ENCODE assay signal across 1 cellular context in the genomic region with DNA sequence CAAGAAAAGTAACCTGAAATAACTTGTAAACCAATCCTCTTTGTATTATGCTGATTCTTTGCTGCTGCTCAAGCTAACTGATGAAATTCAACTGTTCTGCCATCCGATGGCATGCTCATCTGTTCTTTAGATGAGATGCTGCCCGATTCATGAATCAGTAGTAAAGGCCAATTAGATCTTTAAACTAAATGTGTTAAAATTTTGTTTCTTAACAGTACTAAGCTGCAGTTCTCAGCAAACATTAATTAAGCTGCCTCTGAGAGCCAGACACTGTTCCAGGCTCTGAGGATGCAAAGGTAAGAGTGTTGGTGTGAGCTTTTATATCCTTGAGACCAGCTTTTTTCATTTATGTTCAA.
TF ChIP-seq lines count a peak whose summit lies in the region.

No MANE protein-coding gene starts in this region.

TF ChIP-seq in HEK293, 187 proteins besides CTCF, POLR2A, EP300 and RAD21 (continued from another document):
- TF ChIP-seq, protein P1, sequence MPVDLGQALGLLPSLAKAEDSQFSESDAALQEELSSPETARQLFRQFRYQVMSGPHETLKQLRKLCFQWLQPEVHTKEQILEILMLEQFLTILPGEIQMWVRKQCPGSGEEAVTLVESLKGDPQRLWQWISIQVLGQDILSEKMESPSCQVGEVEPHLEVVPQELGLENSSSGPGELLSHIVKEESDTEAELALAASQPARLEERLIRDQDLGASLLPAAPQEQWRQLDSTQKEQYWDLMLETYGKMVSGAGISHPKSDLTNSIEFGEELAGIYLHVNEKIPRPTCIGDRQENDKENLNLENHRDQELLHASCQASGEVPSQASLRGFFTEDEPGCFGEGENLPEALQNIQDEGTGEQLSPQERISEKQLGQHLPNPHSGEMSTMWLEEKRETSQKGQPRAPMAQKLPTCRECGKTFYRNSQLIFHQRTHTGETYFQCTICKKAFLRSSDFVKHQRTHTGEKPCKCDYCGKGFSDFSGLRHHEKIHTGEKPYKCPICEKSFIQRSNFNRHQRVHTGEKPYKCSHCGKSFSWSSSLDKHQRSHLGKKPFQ (tag by site-specific recombination; IDR thresholded peaks at IDR 0.05): no peak
TF ChIP-seq in HEK293: peak in this region for 1.
